ENCODE assay signal across 26 cellular contexts in the genomic region with DNA sequence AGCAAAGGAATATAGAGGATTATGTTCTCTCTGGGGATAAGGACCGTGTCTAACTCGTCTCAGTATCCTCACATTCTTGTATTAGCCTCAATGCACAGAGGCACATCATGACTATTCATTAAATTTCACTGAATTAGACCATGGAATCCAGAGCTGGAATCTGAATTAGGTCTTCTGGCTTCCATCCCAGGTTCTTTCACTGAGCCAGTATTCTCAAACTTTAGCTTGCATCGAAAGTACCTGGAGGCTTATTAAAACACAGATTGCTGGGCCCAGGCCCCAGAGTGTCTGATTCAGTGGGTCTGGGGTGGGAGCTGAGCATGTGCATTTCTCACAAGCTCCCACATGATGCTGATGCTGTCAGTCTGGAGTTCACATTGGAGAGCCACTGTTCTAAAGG.
DNase-seq lines count a peak whose midpoint lies in the region; ATAC-seq and TF ChIP-seq lines count a peak whose summit lies in the region.
"Had no signal": no experiment of that assay in that cellular context is flagged by ENCODE, and none has a peak within 500 bp of the region (broad histone marks: within the 10 kb centered on the region; RNA-seq: fewer than 3 reads in every experiment).

No MANE protein-coding gene starts in this region.

- intact Hi-C loops in IMR-90 (cut with micrococcal nuclease) = loop anchor here (5.0 kb wide), 1 partner anchor 48 kb away; no protein-coding TSS in a partner anchor
- intact Hi-C loops in activated T-helper 2 cell treated with anti-CD3 and anti-CD28 coated beads, Interferon-gamma antibody, Interleukin-2, Interleukin-4, amounts not matched to agents 10 μg/mL and 5 μg/mL and 100 μg/mL, durations not matched to agents 14 hours and 24 hours and 36 hours (cut with micrococcal nuclease) = no loop called here

- no peak overlapping the region for H3K56ac ChIP-seq in IMR-90 (ENCODE audit: extremely low read depth, insufficient read depth, low read length)

- no peak overlapping the region for H3K27ac Mint-ChIP-seq in activated T-helper 2 cell treated with anti-CD3 and anti-CD28 coated beads, Interferon-gamma antibody, Interleukin-2, Interleukin-4, amounts not matched to agents 10 μg/mL and 5 μg/mL and 100 μg/mL, durations not matched to agents 14 hours and 24 hours and 36 hours
- no peak overlapping the region for H3K27ac Mint-ChIP-seq in glutamatergic neuron (ENCODE audit: unreplicated experiment)
- H3K27ac Mint-ChIP-seq: activated CD8-positive, alpha-beta T cell treated with anti-CD3 and anti-CD28 coated beads, Interleukin-2, amount 10 ng/mL, durations not matched to agents 7 days and 5 days; naive thymus-derived CD4-positive, alpha-beta T cell; T-helper 1 cell treated with Interleukin-12 subunit alpha and Interleukin-12 subunit beta and Interleukin-4 antibody, amounts not matched to agents 30 μg/mL and 1 μg/mL, for 36 hours had no signal

- H3K4me3 Mint-ChIP-seq in activated T-helper 2 cell treated with anti-CD3 and anti-CD28 coated beads, Interferon-gamma antibody, Interleukin-2, Interleukin-4, amounts not matched to agents 10 μg/mL and 5 μg/mL and 100 μg/mL, durations not matched to agents 14 hours and 24 hours and 36 hours (ENCODE audit: low read depth) = no peak overlapping the region
- no peak overlapping the region for H3K4me3 Mint-ChIP-seq in glutamatergic neuron (ENCODE audit: unreplicated experiment)
- H3K4me3 Mint-ChIP-seq: activated CD8-positive, alpha-beta T cell treated with anti-CD3 and anti-CD28 coated beads, Interleukin-2, amount 10 ng/mL, durations not matched to agents 7 days and 5 days; CD4-positive, alpha-beta memory T cell; naive thymus-derived CD4-positive, alpha-beta T cell; T-helper 1 cell treated with Interleukin-12 subunit alpha and Interleukin-12 subunit beta and Interleukin-4 antibody, amounts not matched to agents 30 μg/mL and 1 μg/mL, for 36 hours had no signal

- ATAC-seq in IMR-90 (ENCODE audit: low read depth) (no peak), GM18498 (IDR thresholded peaks at IDR 0.05; ENCODE audit: unreplicated experiment) (no peak)
- ATAC-seq: activated CD8-positive, alpha-beta T cell treated with anti-CD3 and anti-CD28 coated beads, Interleukin-2, amount 10 ng/mL, durations not matched to agents 7 days and 5 days; naive thymus-derived CD4-positive, alpha-beta T cell; stimulated activated naive CD8-positive, alpha-beta T cell treated with anti-CD3 and anti-CD28 coated beads, Interleukin-15, Interleukin-2, amounts not matched to agents 100 U/mL and 50 U/mL, for 24 hours had no signal

- TF ChIP-seq POLR2A in IMR-90 (IDR thresholded peaks at IDR 0.05; ENCODE audit: low read depth, low read length) = no peak

- H3K36me3 Mint-ChIP-seq in activated T-helper 2 cell treated with anti-CD3 and anti-CD28 coated beads, Interferon-gamma antibody, Interleukin-2, Interleukin-4, amounts not matched to agents 10 μg/mL and 5 μg/mL and 100 μg/mL, durations not matched to agents 14 hours and 24 hours and 36 hours (ENCODE audit: low read depth) = no peaks in the 10 kb centered on the region
- peaks cover 3% of the 10 kb centered on the region for H3K36me3 Mint-ChIP-seq in glutamatergic neuron (ENCODE audit: unreplicated experiment)
- H3K36me3 Mint-ChIP-seq: naive thymus-derived CD4-positive, alpha-beta T cell had no signal

- H3K4ac ChIP-seq in IMR-90 (ENCODE audit: low read depth, low read length) = no peak overlapping the region

- dilution Hi-C loops in IMR-90 (cut with HindIII; ENCODE audit: low sequenced_read_pairs, unreplicated experiment) = no loop called here

- TF ChIP-seq CTCF in IMR-90 (conservative IDR thresholded peaks at IDR 0.05; ENCODE audit: low read depth, low read length) (no peak), glutamatergic neuron (IDR thresholded peaks at IDR 0.05; ENCODE audit: partially characterized antibody, unreplicated experiment) (no peak)

- TF ChIP-seq RAD21 in IMR-90 (IDR thresholded peaks at IDR 0.05; ENCODE audit: low read length) = no peak

- no peak overlapping the region for H2BK20ac ChIP-seq in IMR-90 (ENCODE audit: low read depth, low read length)

- H3K4me1 Mint-ChIP-seq in activated T-helper 2 cell treated with anti-CD3 and anti-CD28 coated beads, Interferon-gamma antibody, Interleukin-2, Interleukin-4, amounts not matched to agents 10 μg/mL and 5 μg/mL and 100 μg/mL, durations not matched to agents 14 hours and 24 hours and 36 hours (ENCODE audit: low read depth) = peaks cover 2% of the 10 kb centered on the region
- H3K4me1 Mint-ChIP-seq in glutamatergic neuron (ENCODE audit: low read depth, unreplicated experiment) = peaks cover 22% of the 10 kb centered on the region
- H3K4me1 Mint-ChIP-seq: naive thymus-derived CD4-positive, alpha-beta T cell had no signal

- WGBS in IMR-90 (ENCODE audit: extremely low coverage in 2 of 2, insufficient read length in 1 of 2), 2 experiments = 60% methylated on average over 1 of the region's 3 CpGs; no CpG with 5 or more reads in 1 of the 2 experiments

- peak; percentile 38 for DNase-seq in IMR-90
- peak; percentile 91 for DNase-seq in astrocyte of the hippocampus (ENCODE audit: low read depth, low spot score)
- DNase-seq in globus pallidus (ENCODE audit: low spot score) = peak; percentile 33
- DNase-seq in superior temporal gyrus (ENCODE audit: extremely low spot score) = peak; percentile 59
- no peak for DNase-seq in activated T-helper 2 cell treated with anti-CD3 and anti-CD28 coated beads, Interferon-gamma antibody, Interleukin-2, Interleukin-4, amounts not matched to agents 10 μg/mL and 5 μg/mL and 100 μg/mL, durations not matched to agents 14 hours and 24 hours and 36 hours (ENCODE audit: low spot score)
- no peak for DNase-seq in glutamatergic neuron
- DNase-seq in NCI-H82 (lab: John Stamatoyannopoulos, UW) = no peak
- DNase-seq: activated CD8-positive, alpha-beta T cell treated with anti-CD3 and anti-CD28 coated beads, Interleukin-2, amount 10 ng/mL, durations not matched to agents 7 days and 5 days; activated T-cell treated with anti-CD3 and anti-CD28 coated beads for 4 hours; CD4-positive, alpha-beta memory T cell; GF-D8; heart right ventricle; mesendoderm; naive thymus-derived CD4-positive, alpha-beta T cell; NCI-H1436 treated with DMSO at 0.1 percent for 48 hours; NCI-H2171; NCI-H524; occipital lobe; Peyer's patch; retina; stimulated activated naive CD8-positive, alpha-beta T cell treated with anti-CD3 and anti-CD28 coated beads, Interleukin-15, Interleukin-2, amounts not matched to agents 100 U/mL and 50 U/mL, for 24 hours; trophoblast cell had no signal

- no peak overlapping the region for H3K4me3 ChIP-seq in IMR-90 (ENCODE audit: insufficient read depth, low read depth, low read length)
- H3K4me3 ChIP-seq: heart right ventricle, Peyer's patch, SJSA1 had no signal

- H3K27ac ChIP-seq in IMR-90 (ENCODE audit: insufficient read depth, low read length) = no peak overlapping the region
- H3K27ac ChIP-seq: KMS-11, Peyer's patch, SJSA1 had no signal

- no peaks in the 10 kb centered on the region; the same call in 1 of the 2 replicates for H3K36me3 ChIP-seq in IMR-90 (ENCODE audit: control insufficient read depth, insufficient read depth, low read length)
- H3K36me3 ChIP-seq: heart right ventricle, Peyer's patch, SJSA1 had no signal

- H2AK5ac ChIP-seq in IMR-90 (ENCODE audit: low read depth, low read length) = no peak overlapping the region

- no peaks in the 10 kb centered on the region for H3K27me3 ChIP-seq in IMR-90 (ENCODE audit: control insufficient read depth, insufficient read depth, low read length)
- H3K27me3 ChIP-seq: heart right ventricle, Peyer's patch, SJSA1 had no signal

- POLR2A ChIA-PET in IMR-90 (lab: Charles Lee; ENCODE audit: unreplicated experiment) = no interaction called here

- H4K5ac ChIP-seq in IMR-90 (ENCODE audit: low read depth, low read length) = no peak overlapping the region

- H2AK9ac ChIP-seq in IMR-90 (replicated peaks; ENCODE audit: low read depth, low read length, poor library complexity) = no peak overlapping the region

- no peak overlapping the region for H4K91ac ChIP-seq in IMR-90 (ENCODE audit: insufficient read depth, low read depth, low read length)

- H2BK15ac ChIP-seq in IMR-90 (ENCODE audit: low read depth, low read length) = no peak overlapping the region

- H2BK120ac ChIP-seq in IMR-90 (ENCODE audit: low read depth, low read length) = no peak overlapping the region

- H4K8ac ChIP-seq in IMR-90 (ENCODE audit: low read depth in 2 of 2, low read length in 2 of 2) = no peak overlapping the region

- in situ Hi-C loops in IMR-90 (cut with MboI; ENCODE audit: low sequenced_read_pairs) = no loop called here

- H3K18ac ChIP-seq in IMR-90 (ENCODE audit: low read depth, low read length) = no peak overlapping the region

- H3K79me1 ChIP-seq in IMR-90 (ENCODE audit: low read depth in 1 of 2, low read length in 2 of 2) = peaks cover 3 to 16% of the 10 kb centered on the region in 2 experiments; a peak in 3 of 4 replicates

- no peak overlapping the region for H3K14ac ChIP-seq in IMR-90 (replicated peaks; ENCODE audit: low read depth, low read length)

- H2BK5ac ChIP-seq in IMR-90 (ENCODE audit: low read depth, low read length, poor library complexity, severe bottlenecking) = no peak overlapping the region

- peaks cover 11% of the 10 kb centered on the region for H3K4me1 ChIP-seq in IMR-90 (ENCODE audit: control insufficient read depth, insufficient read depth, low read length)
- H3K4me1 ChIP-seq: Peyer's patch had no signal

- no peak overlapping the region for H3K23ac ChIP-seq in IMR-90 (ENCODE audit: low read depth, low read length)

- no peaks in the 10 kb centered on the region for H3K9me3 Mint-ChIP-seq in activated T-helper 2 cell treated with anti-CD3 and anti-CD28 coated beads, Interferon-gamma antibody, Interleukin-2, Interleukin-4, amounts not matched to agents 10 μg/mL and 5 μg/mL and 100 μg/mL, durations not matched to agents 14 hours and 24 hours and 36 hours
- peaks cover 2% of the 10 kb centered on the region for H3K9me3 Mint-ChIP-seq in glutamatergic neuron (ENCODE audit: unreplicated experiment)
- H3K9me3 Mint-ChIP-seq: CD4-positive, alpha-beta memory T cell; naive thymus-derived CD4-positive, alpha-beta T cell; T-helper 1 cell treated with Interleukin-12 subunit alpha and Interleukin-12 subunit beta and Interleukin-4 antibody, amounts not matched to agents 30 μg/mL and 1 μg/mL, for 36 hours had no signal

- H3K4me2 ChIP-seq in IMR-90 (ENCODE audit: low read depth, low read length) = no peak overlapping the region
- H3K4me2 ChIP-seq: KMS-11 had no signal

- H3K9ac ChIP-seq in IMR-90 (ENCODE audit: low read depth, low read length) = no peak overlapping the region
- H3K9ac ChIP-seq: KMS-11 had no signal

- no peaks in the 10 kb centered on the region for H3K9me3 ChIP-seq in IMR-90 (ENCODE audit: control insufficient read depth, insufficient read depth, low read length)
- H3K9me3 ChIP-seq: heart right ventricle, Peyer's patch, SJSA1 had no signal

- H4K20me1 ChIP-seq in IMR-90 (ENCODE audit: insufficient read depth, low read length) = peaks cover 20% of the 10 kb centered on the region

- peaks cover 16% of the 10 kb centered on the region for H3K9me1 ChIP-seq in IMR-90 (ENCODE audit: insufficient read depth, low read length)

- CTCF ChIA-PET in IMR-90 (lab: Yijun Ruan, JAX) = interaction anchor here (0.6 kb wide), 1 partner anchor 9 kb away, joined by 3 read pairs; no protein-coding TSS in a partner anchor

- H2AFZ ChIP-seq in IMR-90 (replicated peaks; ENCODE audit: low read length, poor library complexity) = no peak overlapping the region

- peaks cover 10% of the 10 kb centered on the region for H3K27me3 Mint-ChIP-seq in activated T-helper 2 cell treated with anti-CD3 and anti-CD28 coated beads, Interferon-gamma antibody, Interleukin-2, Interleukin-4, amounts not matched to agents 10 μg/mL and 5 μg/mL and 100 μg/mL, durations not matched to agents 14 hours and 24 hours and 36 hours (ENCODE audit: low read depth)
- peaks cover 3% of the 10 kb centered on the region for H3K27me3 Mint-ChIP-seq in glutamatergic neuron (ENCODE audit: unreplicated experiment)
- H3K27me3 Mint-ChIP-seq: CD4-positive, alpha-beta memory T cell had no signal

- BruUV-seq in IMR-90 (replicated peaks; lab: Mats Ljungman, UMichigan) = no TSS peak

Comparison
In these comparisons a context has a peak if more than half of its experiments do, and no peak if none do; other contexts are left out.
1. DNase-seq: peak in IMR-90 (single experiment), astrocyte of the hippocampus (single experiment), globus pallidus (single experiment) and superior temporal gyrus (single experiment); none in activated T-helper 2 cell treated with anti-CD3 and anti-CD28 coated beads, Interferon-gamma antibody, Interleukin-2, Interleukin-4, amounts not matched to agents 10 μg/mL and 5 μg/mL and 100 μg/mL, durations not matched to agents 14 hours and 24 hours and 36 hours (single experiment), glutamatergic neuron (single experiment) and NCI-H82 (single experiment).